Comparison of ENCODE assay signal across 2 cellular contexts in genomic region chr5:164132358-164132757, GRCh38.
TF ChIP-seq lines count a peak whose summit lies in the region.

No MANE protein-coding gene starts in this region.

TF ChIP-seq in HEK293, 187 proteins besides CTCF, POLR2A, EP300 and RAD21:
- TF ChIP-seq KLF7 (tag by site-specific recombination; IDR thresholded peaks at IDR 0.05; ENCODE audit: borderline replicate concordance) (no peak), TRIM28 (IDR thresholded peaks at IDR 0.05; ENCODE audit: borderline replicate concordance, low read length) (peak; percentile 74; the same call in 1 of the 2 replicates), SETDB1 (IDR thresholded peaks at IDR 0.05; ENCODE audit: insufficient read length, low read length) (peak; percentile 85), ZNF704 (tag by site-specific recombination; IDR thresholded peaks at IDR 0.05) (no peak)

TF ChIP-seq in K562, 482 proteins besides CTCF, POLR2A, EP300 and RAD21:
- TF ChIP-seq BRCA1 (IDR thresholded peaks at IDR 0.05) (no peak), BRCA1 (CRISPR knock-in tag; IDR thresholded peaks at IDR 0.05) (no peak), CBX5 (IDR thresholded peaks at IDR 0.05; ENCODE audit: borderline replicate concordance, low read depth) (peak; percentile 77; the same call in 1 of the 2 replicates), CBX3 (IDR thresholded peaks at IDR 0.05; ENCODE audit: borderline replicate concordance in 1 of 2, low read length in 2 of 2) (0 out of 3 replicates have a peak, but pooled peaks of 1 of the 2 experiments have one; percentile 28)
